Comparison of ENCODE assay signal across 1 cellular context in genomic region chr11:73812234-73812633, GRCh38.
TF ChIP-seq lines count a peak whose summit lies in the region.

No MANE protein-coding gene starts in this region.

TF ChIP-seq in K562, 482 proteins besides CTCF, POLR2A, EP300 and RAD21:
- TF ChIP-seq NONO (IDR thresholded peaks at IDR 0.05; ENCODE audit: low read depth in 2 of 2, low read length in 1 of 2), result no peak
- TF ChIP-seq ZBTB5 (IDR thresholded peaks at IDR 0.05), result no peak
- no peak for TF ChIP-seq TSHZ1 (CRISPR knock-in tag; IDR thresholded peaks at IDR 0.05)
- no peak for TF ChIP-seq SUPT5H (IDR thresholded peaks at IDR 0.05)
- TF ChIP-seq TRIM28 (IDR thresholded peaks at IDR 0.05), result no peak
- TF ChIP-seq CSDE1 (IDR thresholded peaks at IDR 0.05), result no peak
- TF ChIP-seq GABPA (tag; conservative IDR thresholded peaks at IDR 0.05; ENCODE audit: low read depth), result no peak
- TF ChIP-seq REST (CRISPR knock-in tag; IDR thresholded peaks at IDR 0.05; ENCODE audit: low read depth), result no peak
- TF ChIP-seq SMARCB1 (IDR thresholded peaks at IDR 0.05; ENCODE audit: insufficient read length, low read depth), result no peak
- TF ChIP-seq ARHGAP35 (IDR thresholded peaks at IDR 0.05; ENCODE audit: partially characterized antibody), result no peak
- peak; percentile 83 for TF ChIP-seq C11orf30 (IDR thresholded peaks at IDR 0.05; ENCODE audit: low read depth)
- TF ChIP-seq MAFF (IDR thresholded peaks at IDR 0.05; ENCODE audit: low read length), result peak; percentile 62
- no peak for TF ChIP-seq MIER1 (IDR thresholded peaks at IDR 0.05; ENCODE audit: low read depth)
- no peak for TF ChIP-seq RNF219 (CRISPR knock-in tag; IDR thresholded peaks at IDR 0.05)
- TF ChIP-seq MAFG (tag; conservative IDR thresholded peaks at IDR 0.05), result peak; percentile 57; the same call in 1 of the 2 replicates
- no peak for TF ChIP-seq KDM4B (IDR thresholded peaks at IDR 0.05; ENCODE audit: borderline replicate concordance in 2 of 2, low read depth in 1 of 2)
- no peak for TF ChIP-seq ZBTB8A (IDR thresholded peaks at IDR 0.05; ENCODE audit: partially characterized antibody)
- peak; percentile 89 for TF ChIP-seq ZNF316 (IDR thresholded peaks at IDR 0.05)
- TF ChIP-seq ZNF511 (CRISPR knock-in tag; IDR thresholded peaks at IDR 0.05), result no peak
- TF ChIP-seq NFATC3 (IDR thresholded peaks at IDR 0.05), result no peak
- TF ChIP-seq HNRNPL (IDR thresholded peaks at IDR 0.05; ENCODE audit: low read depth, low read length), result no peak
- TF ChIP-seq PRDM10 (IDR thresholded peaks at IDR 0.05; ENCODE audit: partially characterized antibody), result no peak
- no peak for TF ChIP-seq GATA2 (CRISPR knock-in tag; IDR thresholded peaks at IDR 0.05)
- no peak for TF ChIP-seq CBX2 (IDR thresholded peaks at IDR 0.05; ENCODE audit: insufficient read depth, low read length, poor library complexity, severe bottlenecking)
- no peak for TF ChIP-seq ATF6 (CRISPR knock-in tag; IDR thresholded peaks at IDR 0.05)
- TF ChIP-seq DNMT1 (IDR thresholded peaks at IDR 0.05), result no peak
- peak; percentile 43; the same call in 1 of the 2 replicates for TF ChIP-seq MAFK (IDR thresholded peaks at IDR 0.05; ENCODE audit: low read length)
